ENCODE assay signal across 9 cellular contexts in the genomic region with DNA sequence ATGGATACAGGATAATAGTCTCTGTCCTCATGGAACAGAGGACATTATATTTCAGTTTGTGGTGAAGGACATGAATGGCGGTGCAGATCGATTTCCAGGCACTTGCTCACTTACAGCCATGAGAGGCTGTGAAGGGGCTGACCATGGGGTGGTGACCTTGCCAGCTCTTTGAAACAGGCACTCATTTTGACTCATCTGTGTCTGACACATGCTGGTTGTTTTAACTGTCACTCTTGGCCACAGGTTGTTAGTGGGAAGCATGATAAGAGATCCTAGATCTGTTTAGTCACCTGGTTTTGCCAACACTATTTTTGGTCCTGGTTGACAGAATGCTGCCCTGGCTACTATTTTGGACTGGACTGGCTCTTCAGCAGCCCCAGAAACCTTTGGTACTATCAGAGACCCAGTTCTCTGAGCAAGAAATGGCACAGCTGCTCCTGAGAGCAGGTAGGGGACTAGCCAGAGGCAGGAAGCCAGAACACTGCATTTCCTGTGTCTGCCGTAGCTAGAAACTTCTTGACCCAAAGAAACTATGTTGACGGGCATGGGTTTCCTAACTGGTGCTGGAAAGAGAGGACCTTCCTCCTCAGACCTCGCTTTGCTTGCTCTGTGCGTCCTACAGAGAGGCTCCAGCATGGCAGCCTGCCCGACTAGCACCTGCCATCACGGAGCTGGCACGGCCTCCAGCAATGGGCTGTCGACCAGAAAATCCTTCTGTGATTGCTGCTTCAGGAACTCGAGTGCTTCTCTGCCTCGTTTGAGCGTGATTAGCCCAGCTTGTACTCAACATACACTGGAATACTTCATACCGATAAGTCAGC. TPM values are rescaled to one million over a fixed set of nuclear protein-coding genes. Genes with fewer than 3 reads are reported as not detected.
DNase-seq lines count a peak whose midpoint lies in the region; ATAC-seq and TF ChIP-seq lines count a peak whose summit lies in the region.
"Had no signal": no experiment of that assay in that cellular context is flagged by ENCODE, and none has a peak within 500 bp of the region (broad histone marks: within the 10 kb centered on the region; RNA-seq: fewer than 3 reads in every experiment).

No MANE protein-coding gene starts in this region.

- H3K36me3 ChIP-seq in BLaER1 = peaks cover 36% of the 10 kb centered on the region
- peaks cover 15% of the 10 kb centered on the region for H3K36me3 ChIP-seq in WERI-Rb-1
- no peaks in the 10 kb centered on the region for H3K36me3 ChIP-seq in SJCRH30

- H3K4me3 ChIP-seq in BLaER1 (no peak overlapping the region), WERI-Rb-1 (ENCODE audit: low read depth, low read length) (no peak overlapping the region), SJCRH30 (no peak overlapping the region)

- H3K4me2 ChIP-seq in BLaER1 = peak overlapping the region; percentile 23

- H3K9ac ChIP-seq in BLaER1 = no peak overlapping the region

- no peaks in the 10 kb centered on the region for H3K9me3 ChIP-seq in BLaER1
- H3K9me3 ChIP-seq in WERI-Rb-1 (ENCODE audit: severe bottlenecking) = peaks cover 5% of the 10 kb centered on the region
- no peaks in the 10 kb centered on the region for H3K9me3 ChIP-seq in SJCRH30 (replicated peaks)

- peaks cover 65% of the 10 kb centered on the region for H3K4me1 ChIP-seq in BLaER1
- H3K4me1 ChIP-seq in SJCRH30 = peaks cover 18% of the 10 kb centered on the region

- ATAC-seq in HG03045 (IDR thresholded peaks at IDR 0.05; ENCODE audit: unreplicated experiment) = no peak
- ATAC-seq: HepG2 had no signal

- H3K27ac ChIP-seq in BLaER1 = no peak overlapping the region
- H3K27ac ChIP-seq in WERI-Rb-1 = no peak overlapping the region
- no peak overlapping the region for H3K27ac ChIP-seq in SJCRH30

- DNase-seq in M059J (ENCODE audit: low read depth) (peak; percentile 80), kidney tubule cell (ENCODE audit: low spot score) (peak; percentile 69), GM20000 (ENCODE audit: low spot score) (no peak), WERI-Rb-1 (no peak), SJCRH30 (no peak)
- peak; percentile 56 to 63 for DNase-seq in activated T-cell treated with anti-CD3 and anti-CD28 coated beads, Interleukin-2, amount 50 U/mL, for 48 hours

- peaks cover 10% of the 10 kb centered on the region; the same call in 1 of the 2 replicates for H4K20me1 ChIP-seq in BLaER1

- H3K27me3 ChIP-seq in BLaER1 = no peaks in the 10 kb centered on the region; the same call in 1 of the 2 replicates
- no peaks in the 10 kb centered on the region for H3K27me3 ChIP-seq in WERI-Rb-1 (ENCODE audit: insufficient read depth, low read depth, severe bottlenecking)
- H3K27me3 ChIP-seq in SJCRH30 = no peaks in the 10 kb centered on the region

- TF ChIP-seq CTCF in GM20000 (IDR thresholded peaks at IDR 0.05; ENCODE audit: extremely low read depth, missing control alignments) = no peak
- no peak for TF ChIP-seq CTCF in WERI-Rb-1 (IDR thresholded peaks at IDR 0.05; ENCODE audit: low read depth, low read length)

RNA-seq across cellular contexts. Expression of gene PXYLP1, which starts 6.3 kb away (rescaled TPM):
- 14.5 and 17.7 TPM in 2 replicates for total RNA-seq in M059J (2014; rRNA removed; shearing (Covaris generic))
- 21.4 and 24.9 TPM in 2 replicates for total RNA-seq in SJCRH30 (2014; rRNA removed; shearing (Covaris generic))

Comparison
In these comparisons a context has a peak if more than half of its experiments do, and no peak if none do; other contexts are left out.
1. DNase-seq: peak in M059J (single experiment), activated T-cell treated with anti-CD3 and anti-CD28 coated beads, Interleukin-2, amount 50 U/mL, for 48 hours (2 of 2) and kidney tubule cell (single experiment); none in GM20000 (single experiment), WERI-Rb-1 (single experiment) and SJCRH30 (0 of 2).